In genomic region chr5:43066231-43066798, GRCh38 we compare ENCODE assay signal across 8 cellular contexts. TPM values are rescaled to one million over a fixed set of nuclear protein-coding genes. Genes with fewer than 3 reads are reported as not detected.
A peak's percentile ranks its signal among the peaks of the same experiment; 100 is the strongest.
DNase-seq lines count a peak whose midpoint lies in the region; ATAC-seq and TF ChIP-seq lines count a peak whose summit lies in the region.

No MANE protein-coding gene starts in this region.

- peak; percentile 33 for ATAC-seq in HG02678 (IDR thresholded peaks at IDR 0.05; ENCODE audit: unreplicated experiment)

- no peak for TF ChIP-seq CTCF in GM12865 (IDR thresholded peaks at IDR 0.05; ENCODE audit: insufficient read depth, low read depth, low read length, missing control alignments)

- DNase-seq in GM12865 (ENCODE audit: low read depth) = peak; percentile 88
- DNase-seq in NCI-H2081 treated with DMSO at 0.1 percent for 48 hours (lab: John Stamatoyannopoulos, UW) = peak; percentile 49
- peak; percentile 43 to 65 (median 59) for DNase-seq in activated CD4-positive, CD25-positive, alpha-beta regulatory T cell (lab: John Stamatoyannopoulos, UW)
- DNase-seq in cerebellum (ENCODE audit: low spot score) = peak; percentile 70
- DNase-seq in kidney tubule cell (ENCODE audit: low spot score) = peak; percentile 71
- peak; percentile 45 to 50 for DNase-seq in stimulated activated CD4-positive, alpha-beta T cell treated with anti-CD3 and anti-CD28 coated beads, Interleukin-15, amount 100 ng/mL, for 48 hours (ENCODE audit: low read depth in 2 of 2)
- no peak for DNase-seq in COLO829 (ENCODE audit: low spot score)

- peak overlapping the region; percentile 70 for H3K4me3 ChIP-seq in GM12865 (ENCODE audit: low read depth, low read length)

RNA-seq across cellular contexts. Expression of gene ANXA2R, which starts 26.2 kb away (rescaled TPM):
- 2.9 TPM for total RNA-seq in cerebellum

RNA-seq across cellular contexts. Expression of gene ZNF131, which starts 54.4 kb away (rescaled TPM):
- 64.2 TPM for total RNA-seq in cerebellum
